In genomic region chr17:41339571-41340169, GRCh38 we compare ENCODE assay signal across 14 cellular contexts. TPM values are rescaled to one million over a fixed set of nuclear protein-coding genes. Genes with fewer than 3 reads are reported as not detected.
A peak's percentile ranks its signal among the peaks of the same experiment; 100 is the strongest.
DNase-seq lines count a peak whose midpoint lies in the region; ATAC-seq and TF ChIP-seq lines count a peak whose summit lies in the region.
"Had no signal": no experiment of that assay in that cellular context is flagged by ENCODE, and none has a peak within 500 bp of the region (broad histone marks: within the 10 kb centered on the region; RNA-seq: fewer than 3 reads in every experiment).

No MANE protein-coding gene starts in this region.

- no peak for TF ChIP-seq POLR2A in esophagus muscularis mucosa (IDR thresholded peaks at IDR 0.05; ENCODE audit: low read depth)
- no peak for TF ChIP-seq POLR2A in ovary (IDR thresholded peaks at IDR 0.05)

- TF ChIP-seq CTCF in activated CD8-positive, alpha-beta T cell treated with anti-CD3 and anti-CD28 coated beads for 36 hours (IDR thresholded peaks at IDR 0.05): no peak
- TF ChIP-seq CTCF in OCI-LY3 (IDR thresholded peaks at IDR 0.05; ENCODE audit: low read depth, low read length): no peak
- no peak for TF ChIP-seq CTCF in esophagus muscularis mucosa (IDR thresholded peaks at IDR 0.05)
- TF ChIP-seq CTCF in foreskin fibroblast (IDR thresholded peaks at IDR 0.05; ENCODE audit: low read depth, low read length): no peak
- TF ChIP-seq CTCF in ovary (IDR thresholded peaks at IDR 0.05): no peak

- H3K4me1 ChIP-seq in OCI-LY3 (ENCODE audit: low read length) (peaks cover 40% of the 10 kb centered on the region), esophagus muscularis mucosa (peaks cover 0 to 5% (median 0%) of the 10 kb centered on the region in 4 donors), ovary (ENCODE audit: insufficient read depth) (no peaks in the 10 kb centered on the region)

- peaks cover 47% of the 10 kb centered on the region for H3K4me1 Mint-ChIP-seq in activated CD8-positive, alpha-beta T cell treated with anti-CD3 and anti-CD28 coated beads, Interleukin-2, amount 10 ng/mL, durations not matched to agents 7 days and 5 days (ENCODE audit: low read depth)
- H3K4me1 Mint-ChIP-seq in activated CD8-positive, alpha-beta T cell treated with anti-CD3 and anti-CD28 coated beads for 36 hours (ENCODE audit: low read depth): peaks cover 61% of the 10 kb centered on the region

- TF ChIP-seq EP300 in esophagus muscularis mucosa (IDR thresholded peaks at IDR 0.05) (no peak), ovary (IDR thresholded peaks at IDR 0.05) (no peak)

- H2AFZ ChIP-seq in OCI-LY3 (ENCODE audit: low read depth, low read length): no peak overlapping the region

- peaks cover 21% of the 10 kb centered on the region for H3K9me3 Mint-ChIP-seq in activated CD8-positive, alpha-beta T cell treated with anti-CD3 and anti-CD28 coated beads, Interleukin-2, amount 10 ng/mL, durations not matched to agents 7 days and 5 days (ENCODE audit: insufficient read depth)
- peaks cover 8% of the 10 kb centered on the region for H3K9me3 Mint-ChIP-seq in activated CD8-positive, alpha-beta T cell treated with anti-CD3 and anti-CD28 coated beads for 36 hours

- no peak overlapping the region for H3K9ac ChIP-seq in OCI-LY3 (ENCODE audit: low read length)

- intact Hi-C loops in activated CD8-positive, alpha-beta T cell treated with anti-CD3 and anti-CD28 coated beads for 36 hours (cut with micrococcal nuclease): loop anchor here (5.0 kb wide), 1 partner anchor 432 kb away; no protein-coding TSS in a partner anchor
- intact Hi-C loops in esophagus muscularis mucosa (cut with DNase I): no loop called here
- intact Hi-C loops in ovary (cut with DNase I): no loop called here

- peaks cover 16% of the 10 kb centered on the region for H3K36me3 Mint-ChIP-seq in activated CD8-positive, alpha-beta T cell treated with anti-CD3 and anti-CD28 coated beads, Interleukin-2, amount 10 ng/mL, durations not matched to agents 7 days and 5 days (ENCODE audit: low read depth)
- peaks cover 2% of the 10 kb centered on the region for H3K36me3 Mint-ChIP-seq in activated CD8-positive, alpha-beta T cell treated with anti-CD3 and anti-CD28 coated beads for 36 hours (ENCODE audit: low read depth)

- WGBS in esophagus muscularis mucosa: 68% methylated on average over 2 of the region's 2 CpGs
- WGBS in ovary, 3 donors: 75 to 80% (median 79%) methylated on average over 2 of the region's 2 CpGs

- ATAC-seq in activated CD8-positive, alpha-beta T cell treated with anti-CD3 and anti-CD28 coated beads, Interleukin-2, amount 10 ng/mL, durations not matched to agents 7 days and 5 days: no peak
- no peak for ATAC-seq in activated CD8-positive, alpha-beta T cell treated with anti-CD3 and anti-CD28 coated beads for 36 hours
- ATAC-seq: Right ventricle myocardium inferior had no signal

- peak overlapping the region; percentile 50 for H3K4me2 ChIP-seq in OCI-LY3 (ENCODE audit: low read length)

- no peak overlapping the region for H3K4me3 ChIP-seq in OCI-LY3 (ENCODE audit: low read length)
- H3K4me3 ChIP-seq in esophagus muscularis mucosa: no peak overlapping the region
- no peak overlapping the region for H3K4me3 ChIP-seq in skin epidermis
- H3K4me3 ChIP-seq in foreskin fibroblast (ENCODE audit: low read depth in 1 of 2, low read length in 2 of 2): no peak overlapping the region
- H3K4me3 ChIP-seq in ovary: no peak overlapping the region
- H3K4me3 ChIP-seq: coronary artery had no signal

- H3K27ac Mint-ChIP-seq in activated CD8-positive, alpha-beta T cell treated with anti-CD3 and anti-CD28 coated beads, Interleukin-2, amount 10 ng/mL, durations not matched to agents 7 days and 5 days: peak overlapping the region; percentile 53
- H3K27ac Mint-ChIP-seq in activated CD8-positive, alpha-beta T cell treated with anti-CD3 and anti-CD28 coated beads for 36 hours: no peak overlapping the region

- H3K9me3 ChIP-seq in OCI-LY3 (ENCODE audit: insufficient read depth, low read length): peaks cover 4% of the 10 kb centered on the region
- peaks cover 0 to 4% (median 0%) of the 10 kb centered on the region in 4 donors for H3K9me3 ChIP-seq in esophagus muscularis mucosa
- H3K9me3 ChIP-seq in ovary: no peaks in the 10 kb centered on the region

- DNase-seq in activated CD8-positive, alpha-beta T cell treated with anti-CD3 and anti-CD28 coated beads, Interleukin-2, amount 10 ng/mL, durations not matched to agents 7 days and 5 days: no peak
- DNase-seq in activated CD8-positive, alpha-beta T cell treated with anti-CD3 and anti-CD28 coated beads for 36 hours: no peak
- DNase-seq in esophagus muscularis mucosa (ENCODE audit: extremely low spot score): peak; percentile 55
- DNase-seq in foreskin fibroblast: no peak
- DNase-seq in NOMO-1 treated with dmso at 0.1 percent for 144 hours (lab: John Stamatoyannopoulos, UW; ENCODE audit: unreplicated experiment): no peak
- DNase-seq in ovary: no peak
- DNase-seq: NCI-H2081 treated with DMSO at 0.1 percent for 48 hours, NCI-H82, small intestine had no signal

- H3K27ac ChIP-seq in OCI-LY3 (ENCODE audit: low read length) (peak overlapping the region; percentile 14; the same call in 1 of the 2 replicates), esophagus muscularis mucosa (replicated peaks in 1 of 4) (no peak overlapping the region), skin epidermis (peak overlapping the region in 15 of 21 experiments; percentile 28 to 87 (median 71)), ovary (no peak overlapping the region)
- H3K27ac ChIP-seq: coronary artery had no signal

- H4K20me1 ChIP-seq in OCI-LY3 (ENCODE audit: insufficient read depth, low read length): no peaks in the 10 kb centered on the region

- H3K36me3 ChIP-seq in OCI-LY3 (replicated peaks; ENCODE audit: low read depth, low read length) (no peaks in the 10 kb centered on the region), esophagus muscularis mucosa (no peaks in the 10 kb centered on the region), ovary (no peaks in the 10 kb centered on the region)

- H3K4me3 Mint-ChIP-seq in activated CD8-positive, alpha-beta T cell treated with anti-CD3 and anti-CD28 coated beads, Interleukin-2, amount 10 ng/mL, durations not matched to agents 7 days and 5 days: no peak overlapping the region
- H3K4me3 Mint-ChIP-seq in activated CD8-positive, alpha-beta T cell treated with anti-CD3 and anti-CD28 coated beads for 36 hours: no peak overlapping the region

- H3K27me3 ChIP-seq in OCI-LY3 (ENCODE audit: low read depth, low read length) (no peaks in the 10 kb centered on the region), esophagus muscularis mucosa (no peaks in the 10 kb centered on the region), ovary (no peaks in the 10 kb centered on the region)

- peaks cover 2% of the 10 kb centered on the region for H3K27me3 Mint-ChIP-seq in activated CD8-positive, alpha-beta T cell treated with anti-CD3 and anti-CD28 coated beads, Interleukin-2, amount 10 ng/mL, durations not matched to agents 7 days and 5 days (ENCODE audit: low read depth)
- no peaks in the 10 kb centered on the region for H3K27me3 Mint-ChIP-seq in activated CD8-positive, alpha-beta T cell treated with anti-CD3 and anti-CD28 coated beads for 36 hours

- no peaks in the 10 kb centered on the region for H3K79me2 ChIP-seq in OCI-LY3 (ENCODE audit: low read length)

- CTCF ChIA-PET in activated CD8-positive, alpha-beta T cell treated with anti-CD3 and anti-CD28 coated beads, Interleukin-2, amount 10 ng/mL, durations not matched to agents 7 days and 5 days (lab: Charles Lee): interaction anchor here (0.9 to 4.9 kb wide), 4 partner anchors 17 to 326 kb away, joined by 3 to 26 read pairs (median 6); partner anchors contain the start of gene KRTAP16-1
- CTCF ChIA-PET in activated CD8-positive, alpha-beta T cell treated with anti-CD3 and anti-CD28 coated beads for 36 hours (lab: Charles Lee): interaction anchor here (1.9 to 2.1 kb wide), 2 partner anchors 17 to 210 kb away, joined by 5 to 13 read pairs; no protein-coding TSS in a partner anchor

- POLR2A ChIA-PET in activated CD8-positive, alpha-beta T cell treated with anti-CD3 and anti-CD28 coated beads, Interleukin-2, amount 10 ng/mL, durations not matched to agents 7 days and 5 days (lab: Charles Lee): interaction anchor here (0.7 to 1.2 kb wide), 2 partner anchors 349 to 438 kb away, joined by 4 read pairs; partner anchors contain the start of gene EIF1
- POLR2A ChIA-PET in activated CD8-positive, alpha-beta T cell treated with anti-CD3 and anti-CD28 coated beads for 36 hours (lab: Charles Lee): no interaction called here

RNA-seq across cellular contexts. Expression of gene KRT33A, which starts 11.0 kb away (rescaled TPM):
- total RNA-seq in activated CD8-positive, alpha-beta T cell treated with anti-CD3 and anti-CD28 coated beads, Interleukin-2, amount 10 ng/mL, durations not matched to agents 7 days and 5 days: not detected
- total RNA-seq in activated CD8-positive, alpha-beta T cell treated with anti-CD3 and anti-CD28 coated beads for 36 hours: not detected
- total RNA-seq in esophagus muscularis mucosa (not detected), ovary (not detected)
- not detected for polyA plus RNA-seq in ovary
- total RNA-seq: fibroblast of lung, Right ventricle myocardium inferior had no signal
- polyA plus RNA-seq: fibroblast of lung, small intestine had no signal

RNA-seq across cellular contexts. Expression of gene KRTAP17-1, which starts 24.2 kb away (rescaled TPM):
- total RNA-seq in activated CD8-positive, alpha-beta T cell treated with anti-CD3 and anti-CD28 coated beads, Interleukin-2, amount 10 ng/mL, durations not matched to agents 7 days and 5 days: not detected
- not detected for total RNA-seq in activated CD8-positive, alpha-beta T cell treated with anti-CD3 and anti-CD28 coated beads for 36 hours
- total RNA-seq in esophagus muscularis mucosa (not detected), ovary (not detected)
- polyA plus RNA-seq in ovary: not detected
- total RNA-seq: fibroblast of lung, Right ventricle myocardium inferior had no signal
- polyA plus RNA-seq: fibroblast of lung, small intestine had no signal

RNA-seq across cellular contexts. Expression of gene KRT33B, which starts 29.9 kb away (rescaled TPM):
- total RNA-seq in activated CD8-positive, alpha-beta T cell treated with anti-CD3 and anti-CD28 coated beads, Interleukin-2, amount 10 ng/mL, durations not matched to agents 7 days and 5 days: not detected
- not detected for total RNA-seq in activated CD8-positive, alpha-beta T cell treated with anti-CD3 and anti-CD28 coated beads for 36 hours
- total RNA-seq in esophagus muscularis mucosa: not detected
- not detected for total RNA-seq in ovary
- polyA plus RNA-seq in ovary: not detected
- total RNA-seq: fibroblast of lung, Right ventricle myocardium inferior had no signal
- polyA plus RNA-seq: fibroblast of lung, small intestine had no signal

RNA-seq across cellular contexts. Expression of gene KRTAP16-1, which starts 30.6 kb away (rescaled TPM):
- total RNA-seq in activated CD8-positive, alpha-beta T cell treated with anti-CD3 and anti-CD28 coated beads, Interleukin-2, amount 10 ng/mL, durations not matched to agents 7 days and 5 days: not detected
- not detected for total RNA-seq in activated CD8-positive, alpha-beta T cell treated with anti-CD3 and anti-CD28 coated beads for 36 hours
- total RNA-seq in esophagus muscularis mucosa (not detected), ovary (not detected)
- polyA plus RNA-seq in ovary: not detected
- total RNA-seq: fibroblast of lung, Right ventricle myocardium inferior had no signal
- polyA plus RNA-seq: fibroblast of lung, small intestine had no signal

RNA-seq across cellular contexts. Expression of gene KRTAP29-1, which starts 37.0 kb away (rescaled TPM):
- total RNA-seq in activated CD8-positive, alpha-beta T cell treated with anti-CD3 and anti-CD28 coated beads, Interleukin-2, amount 10 ng/mL, durations not matched to agents 7 days and 5 days: not detected
- not detected for total RNA-seq in activated CD8-positive, alpha-beta T cell treated with anti-CD3 and anti-CD28 coated beads for 36 hours
- not detected for total RNA-seq in esophagus muscularis mucosa
- total RNA-seq in ovary: not detected
- not detected for polyA plus RNA-seq in ovary
- total RNA-seq: fibroblast of lung, Right ventricle myocardium inferior had no signal
- polyA plus RNA-seq: fibroblast of lung, small intestine had no signal

Comparison
In these comparisons a context has a peak if more than half of its experiments do, and no peak if none do; other contexts are left out.
1. H3K27ac ChIP-seq: peak in OCI-LY3 (single experiment) and skin epidermis (15 of 21); none in esophagus muscularis mucosa (0 of 4) and ovary (0 of 2).